16 cellular contexts compared by ENCODE assay signal in genomic region chr5:143145388-143145787, GRCh38.
DNase-seq lines count a peak whose midpoint lies in the region; ATAC-seq, FAIRE-seq and TF ChIP-seq lines count a peak whose summit lies in the region.
"Had no signal": no experiment of that assay in that cellular context is flagged by ENCODE, and none has a peak within 500 bp of the region (broad histone marks: within the 10 kb centered on the region; RNA-seq: fewer than 3 reads in every experiment).

No MANE protein-coding gene starts in this region.

- H3K4me3 Mint-ChIP-seq in type B pancreatic cell: no peak overlapping the region
- H3K4me3 Mint-ChIP-seq: effector memory CD8-positive, alpha-beta T cell; HFFc6; mesothelial cell of epicardium had no signal

- H3K27me3 ChIP-seq in heart left ventricle: no peaks in the 10 kb centered on the region
- no peaks in the 10 kb centered on the region for H3K27me3 ChIP-seq in esophagus muscularis mucosa
- no peaks in the 10 kb centered on the region for H3K27me3 ChIP-seq in osteoblast (ENCODE audit: insufficient read depth, low read length)
- H3K27me3 ChIP-seq in upper lobe of right lung: no peaks in the 10 kb centered on the region
- H3K27me3 ChIP-seq: right lobe of liver had no signal

- H3K9me3 Mint-ChIP-seq in type B pancreatic cell: peaks cover 6% of the 10 kb centered on the region
- H3K9me3 Mint-ChIP-seq: effector memory CD8-positive, alpha-beta T cell; HFFc6; mesothelial cell of epicardium had no signal

- ATAC-seq in heart left ventricle: no peak
- no peak for ATAC-seq in left ventricle myocardium superior
- ATAC-seq in upper lobe of right lung: no peak
- ATAC-seq: effector memory CD8-positive, alpha-beta T cell; right lobe of liver had no signal

- FAIRE-seq in GM12892 (lab: Jason Lieb, UNC): no peak
- FAIRE-seq: HTR-8/SVneo had no signal

- TF ChIP-seq CTCF in heart left ventricle (IDR thresholded peaks at IDR 0.05): no peak
- TF ChIP-seq CTCF in esophagus muscularis mucosa (IDR thresholded peaks at IDR 0.05): no peak
- no peak for TF ChIP-seq CTCF in osteoblast (IDR thresholded peaks at IDR 0.05; ENCODE audit: extremely low read depth, low read depth, low read length)
- TF ChIP-seq CTCF in upper lobe of right lung (IDR thresholded peaks at IDR 0.05): no peak
- no peak for TF ChIP-seq CTCF in type B pancreatic cell (conservative IDR thresholded peaks at IDR 0.05)

- no peaks in the 10 kb centered on the region for H3K79me2 ChIP-seq in osteoblast (ENCODE audit: insufficient read depth, low read length)

- H4K20me1 ChIP-seq in osteoblast (ENCODE audit: insufficient read depth, low read length): no peaks in the 10 kb centered on the region

- no peaks in the 10 kb centered on the region for H3K9me3 ChIP-seq in heart left ventricle
- no peaks in the 10 kb centered on the region for H3K9me3 ChIP-seq in esophagus muscularis mucosa
- H3K9me3 ChIP-seq in osteoblast (ENCODE audit: low read depth, low read length): no peaks in the 10 kb centered on the region
- H3K9me3 ChIP-seq in upper lobe of right lung: no peaks in the 10 kb centered on the region
- H3K9me3 ChIP-seq: right lobe of liver had no signal

- DNase-seq in heart left ventricle: no peak
- DNase-seq in left ventricle myocardium superior: no peak
- no peak for DNase-seq in esophagus muscularis mucosa (ENCODE audit: extremely low spot score)
- DNase-seq in osteoblast (ENCODE audit: insufficient read length, low spot score, missing footprints): peak; percentile 62
- no peak for DNase-seq in upper lobe of right lung
- no peak for DNase-seq in type B pancreatic cell (ENCODE audit: extremely low spot score, unreplicated experiment)
- DNase-seq in NCI-H69 (lab: John Stamatoyannopoulos, UW): no peak
- DNase-seq in GM12892 (ENCODE audit: insufficient read length): no peak
- DNase-seq: effector memory CD8-positive, alpha-beta T cell; HFFc6; hippocampal formation; NCI-H1105; NCI-H510A; right lobe of liver had no signal

- H3K4me2 ChIP-seq in osteoblast (ENCODE audit: insufficient read depth, low read length): peak overlapping the region; percentile 80

- H3K4me3 ChIP-seq in heart left ventricle (peak overlapping the region in 7 of 12 donors; percentile 8 to 35 (median 25)), esophagus muscularis mucosa (peak overlapping the region in 1 of 4 donors; percentile 2), osteoblast (ENCODE audit: insufficient read depth, low read length) (peak overlapping the region; percentile 54), upper lobe of right lung (no peak overlapping the region)
- H3K4me3 ChIP-seq: right lobe of liver had no signal

- peaks cover 0 to 59% (median 27%) of the 10 kb centered on the region in 12 donors for H3K4me1 ChIP-seq in heart left ventricle
- peaks cover 34 to 89% (median 77%) of the 10 kb centered on the region in 4 donors for H3K4me1 ChIP-seq in esophagus muscularis mucosa
- H3K4me1 ChIP-seq in osteoblast (ENCODE audit: insufficient read depth, low read length): peaks cover 56% of the 10 kb centered on the region
- H3K4me1 ChIP-seq in upper lobe of right lung: peaks cover 34% of the 10 kb centered on the region

- peaks cover 24% of the 10 kb centered on the region for H3K4me1 Mint-ChIP-seq in type B pancreatic cell (ENCODE audit: unreplicated experiment)

- TF ChIP-seq POLR2A in heart left ventricle (IDR thresholded peaks at IDR 0.05) (no peak), esophagus muscularis mucosa (IDR thresholded peaks at IDR 0.05; ENCODE audit: low read depth) (no peak), GM12892 (IDR thresholded peaks at IDR 0.05; ENCODE audit: low read depth, low read length) (no peak)

- peak overlapping the region; percentile 19 to 83 (median 58) for H3K27ac ChIP-seq in heart left ventricle
- peak overlapping the region; percentile 56 to 84 (median 72) for H3K27ac ChIP-seq in esophagus muscularis mucosa (replicated peaks in 1 of 4)
- peak overlapping the region; percentile 92 for H3K27ac ChIP-seq in osteoblast (ENCODE audit: low read depth, low read length)
- peak overlapping the region; percentile 72 for H3K27ac ChIP-seq in upper lobe of right lung
- H3K27ac ChIP-seq: right lobe of liver had no signal

- H3K36me3 Mint-ChIP-seq in type B pancreatic cell: peaks cover 18% of the 10 kb centered on the region
- H3K36me3 Mint-ChIP-seq: mesothelial cell of epicardium had no signal

- H3K36me3 ChIP-seq in heart left ventricle: peaks cover 0 to 34% (median 21%) of the 10 kb centered on the region in 9 donors
- peaks cover 0 to 32% (median 6%) of the 10 kb centered on the region in 4 donors for H3K36me3 ChIP-seq in esophagus muscularis mucosa
- no peaks in the 10 kb centered on the region for H3K36me3 ChIP-seq in osteoblast (ENCODE audit: insufficient read depth, low read length)
- H3K36me3 ChIP-seq in upper lobe of right lung: no peaks in the 10 kb centered on the region
- H3K36me3 ChIP-seq: right lobe of liver had no signal

- TF ChIP-seq EP300 in esophagus muscularis mucosa (IDR thresholded peaks at IDR 0.05): no peak

- 44 to 58% (median 50%) methylated on average over 6 of the region's 6 CpGs for WGBS in heart left ventricle, 4 donors
- 53% methylated on average over 6 of the region's 6 CpGs for WGBS in esophagus muscularis mucosa

- H3K27ac Mint-ChIP-seq in type B pancreatic cell: no peak overlapping the region
- H3K27ac Mint-ChIP-seq: HFFc6, mesothelial cell of epicardium had no signal

- H2AFZ ChIP-seq in osteoblast (ENCODE audit: low read length): peak overlapping the region; percentile 67

- no peaks in the 10 kb centered on the region for H3K27me3 Mint-ChIP-seq in type B pancreatic cell
- H3K27me3 Mint-ChIP-seq: effector memory CD8-positive, alpha-beta T cell had no signal

- intact Hi-C loops in heart left ventricle (cut with DNase I): loop anchor here in 2 of 10 donors (10.0 kb wide), 2 partner anchors 49 to 259 kb away; partner anchors contain the start of gene NR3C1 (in 1 of the 2)
- intact Hi-C loops in left ventricle myocardium superior (cut with micrococcal nuclease): no loop called here
- intact Hi-C loops in esophagus muscularis mucosa (cut with DNase I): loop anchor here (10.0 kb wide), 1 partner anchor 91 kb away; no protein-coding TSS in a partner anchor
- intact Hi-C loops in upper lobe of right lung (cut with DNase I): no loop called here
